21 cellular contexts compared by ENCODE assay signal in the genomic region with DNA sequence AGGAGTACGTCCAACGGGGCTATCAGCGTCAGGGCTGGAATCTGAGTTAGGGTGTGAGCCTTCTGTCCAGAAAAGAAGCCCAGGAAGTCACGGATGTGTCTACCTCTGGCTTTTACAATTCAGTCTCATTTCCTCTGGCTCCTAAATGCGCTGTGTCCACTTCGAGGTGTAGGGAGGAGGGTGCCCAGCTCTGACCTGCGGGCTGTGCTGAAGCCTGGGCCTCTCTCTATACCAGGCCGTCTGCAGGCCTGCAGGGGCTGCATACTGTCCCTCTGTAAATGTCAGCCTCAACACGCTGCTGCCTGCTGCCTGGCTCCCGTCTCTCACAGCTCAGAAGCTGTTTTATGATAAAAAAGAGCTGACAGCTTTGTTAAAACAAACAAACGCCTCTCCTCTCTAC. TPM values are rescaled to one million over a fixed set of nuclear protein-coding genes. Genes with fewer than 3 reads are reported as not detected.
DNase-seq lines count a peak whose midpoint lies in the region; ATAC-seq and TF ChIP-seq lines count a peak whose summit lies in the region.
"Had no signal": no experiment of that assay in that cellular context is flagged by ENCODE, and none has a peak within 500 bp of the region (broad histone marks: within the 10 kb centered on the region; RNA-seq: fewer than 3 reads in every experiment).

No MANE protein-coding gene starts in this region.

- no peak overlapping the region for H4K91ac ChIP-seq in IMR-90 (ENCODE audit: insufficient read depth, low read depth, low read length)

- H3K4me3 ChIP-seq in IMR-90 (ENCODE audit: insufficient read depth, low read depth, low read length) = no peak overlapping the region
- H3K4me3 ChIP-seq in fibroblast of villous mesenchyme (ENCODE audit: low read depth, low read length) = no peak overlapping the region
- no peak overlapping the region for H3K4me3 ChIP-seq in mesodermal cell (ENCODE audit: extremely low read depth, insufficient read depth, low read length, poor library complexity, severe bottlenecking)
- no peak overlapping the region for H3K4me3 ChIP-seq in spleen
- H3K4me3 ChIP-seq in body of pancreas = no peak overlapping the region
- no peak overlapping the region for H3K4me3 ChIP-seq in Peyer's patch
- H3K4me3 ChIP-seq: colonic mucosa had no signal

- H4K8ac ChIP-seq in IMR-90 (ENCODE audit: low read depth in 2 of 2, low read length in 2 of 2) = no peak overlapping the region

- CTCF ChIA-PET in IMR-90 (lab: Yijun Ruan, JAX) = interaction anchor here (0.6 to 1.0 kb wide), 2 partner anchors 9 to 416 kb away, joined by 3 to 5 read pairs; no protein-coding TSS in a partner anchor

- H4K20me1 ChIP-seq in IMR-90 (ENCODE audit: insufficient read depth, low read length) = no peaks in the 10 kb centered on the region

- DNase-seq in IMR-90 = no peak
- DNase-seq in fibroblast of villous mesenchyme (ENCODE audit: low read depth) = peak; percentile 24
- DNase-seq in spleen = peak; percentile 38
- no peak for DNase-seq in GM19238 (ENCODE audit: insufficient read length, low spot score)
- no peak for DNase-seq in body of pancreas
- no peak for DNase-seq in Peyer's patch
- DNase-seq: activated B cell treated with CpG ODN at 0.5 μM for 24 hours; activated CD4-positive, alpha-beta T cell treated with anti-CD3 and anti-CD28 coated beads, Interleukin-2, amount 50 U/mL, for 48 hours; activated naive CD8-positive, alpha-beta T cell treated with anti-CD3 and anti-CD28 coated beads, Interleukin-2, amount 50 U/mL, for 24 hours; brain microvascular endothelial cell; colonic mucosa; endodermal cell; H9; KG1; NCI-H146; stimulated activated CD4-positive, alpha-beta T cell treated with anti-CD3 and anti-CD28 coated beads, Interleukin-12 subunit alpha, Interleukin-12 subunit beta, amount 100 ng/mL, for 4 hours; stimulated activated CD4-positive, alpha-beta T cell treated with anti-CD3 and anti-CD28 coated beads, Interleukin-4, amount 100 ng/mL, for 4 hours had no signal

- H4K5ac ChIP-seq in IMR-90 (ENCODE audit: low read depth, low read length) = no peak overlapping the region

- ATAC-seq in IMR-90 (ENCODE audit: low read depth) (peak; percentile 82), body of pancreas (no peak), GM18519 (IDR thresholded peaks at IDR 0.05; ENCODE audit: low FRiP score, unreplicated experiment) (no peak)
- ATAC-seq: activated naive CD8-positive, alpha-beta T cell treated with anti-CD3 and anti-CD28 coated beads, Interleukin-2, amount 50 U/mL, for 24 hours; left lobe of liver had no signal

- intact Hi-C loops in IMR-90 (cut with micrococcal nuclease) (no loop called here), spleen (cut with DNase I; ENCODE audit: low total_unique reads) (no loop called here), body of pancreas (cut with DNase I) (no loop called here)

- no peak overlapping the region for H3K18ac ChIP-seq in IMR-90 (ENCODE audit: low read depth, low read length)

- TF ChIP-seq POLR2A in IMR-90 (IDR thresholded peaks at IDR 0.05; ENCODE audit: low read depth, low read length) (no peak), spleen (IDR thresholded peaks at IDR 0.05) (no peak), body of pancreas (IDR thresholded peaks at IDR 0.05) (no peak), Peyer's patch (IDR thresholded peaks at IDR 0.05) (no peak)

- POLR2A ChIA-PET in IMR-90 (lab: Charles Lee; ENCODE audit: unreplicated experiment) = interaction anchor here (0.6 kb wide), 1 partner anchor 46 kb away, joined by 3 read pairs; no protein-coding TSS in a partner anchor

- no peaks in the 10 kb centered on the region for H3K9me1 ChIP-seq in IMR-90 (ENCODE audit: insufficient read depth, low read length)

- H2AFZ ChIP-seq in IMR-90 (replicated peaks; ENCODE audit: low read length, poor library complexity) = peak overlapping the region; percentile 44

- H3K36me3 ChIP-seq in IMR-90 (ENCODE audit: control insufficient read depth, insufficient read depth, low read length) (no peaks in the 10 kb centered on the region), mesodermal cell (ENCODE audit: control insufficient read depth, insufficient read depth, low read length) (no peaks in the 10 kb centered on the region), spleen (no peaks in the 10 kb centered on the region), body of pancreas (replicated peaks in 1 of 2; ENCODE audit: insufficient read depth in 1 of 2, low read depth in 2 of 2) (no peaks in the 10 kb centered on the region), Peyer's patch (no peaks in the 10 kb centered on the region)
- H3K36me3 ChIP-seq: brain microvascular endothelial cell, colonic mucosa, neutrophil had no signal

- WGBS in IMR-90 (ENCODE audit: extremely low coverage in 2 of 2, insufficient read length in 1 of 2), 2 experiments = 83% methylated on average over 2 of the region's 11 CpGs; no CpG with 5 or more reads in 1 of the 2 experiments
- WGBS in mesodermal cell (ENCODE audit: insufficient coverage in 2 of 2), 2 experiments = 83 to 86% methylated on average over 8 of the region's 11 CpGs
- WGBS in spleen, 5 donors = 84 to 92% (median 90%) methylated on average over 10 to 11 of the region's 11 CpGs
- 85 to 88% methylated on average over 11 of the region's 11 CpGs for WGBS in body of pancreas, 2 donors

- no peak overlapping the region for H2BK20ac ChIP-seq in IMR-90 (ENCODE audit: low read depth, low read length)

- no peaks in the 10 kb centered on the region for H3K79me1 ChIP-seq in IMR-90 (ENCODE audit: low read depth in 1 of 2, low read length in 2 of 2)

- no peak overlapping the region for H3K23ac ChIP-seq in IMR-90 (ENCODE audit: low read depth, low read length)

- H3K9me3 ChIP-seq in IMR-90 (ENCODE audit: control insufficient read depth, insufficient read depth, low read length) (peaks cover 1% of the 10 kb centered on the region; the same call in 1 of the 2 replicates), mesodermal cell (ENCODE audit: control insufficient read depth, low read length) (peaks cover 18% of the 10 kb centered on the region), spleen (peaks cover 5 to 27% (median 16%) of the 10 kb centered on the region in 8 donors), body of pancreas (no peaks in the 10 kb centered on the region), Peyer's patch (peaks cover 0 to 4% (median 0%) of the 10 kb centered on the region in 4 donors)
- H3K9me3 ChIP-seq: colonic mucosa, neutrophil had no signal

- in situ Hi-C loops in IMR-90 (cut with MboI; ENCODE audit: low sequenced_read_pairs) = no loop called here

- no peak overlapping the region for H2AK9ac ChIP-seq in IMR-90 (replicated peaks; ENCODE audit: low read depth, low read length, poor library complexity)

- H2BK5ac ChIP-seq in IMR-90 (ENCODE audit: low read depth, low read length, poor library complexity, severe bottlenecking) = no peak overlapping the region

- no TSS peak for BruUV-seq in IMR-90 (replicated peaks; lab: Mats Ljungman, UMichigan)

- H2AK5ac ChIP-seq in IMR-90 (ENCODE audit: low read depth, low read length) = no peak overlapping the region

- no peak overlapping the region for H3K9ac ChIP-seq in IMR-90 (ENCODE audit: low read depth, low read length)

- no peak overlapping the region for H3K14ac ChIP-seq in IMR-90 (replicated peaks; ENCODE audit: low read depth, low read length)

- no peak overlapping the region for H3K4me2 ChIP-seq in IMR-90 (ENCODE audit: low read depth, low read length)

- no peak overlapping the region for H2BK15ac ChIP-seq in IMR-90 (ENCODE audit: low read depth, low read length)

- H3K4me1 ChIP-seq in IMR-90 (ENCODE audit: control insufficient read depth, insufficient read depth, low read length) (peaks cover 9% of the 10 kb centered on the region; the same call in 1 of the 2 replicates), mesodermal cell (ENCODE audit: control insufficient read depth, insufficient read depth, low read length, poor library complexity, severe bottlenecking) (peaks cover 22% of the 10 kb centered on the region), spleen (peaks cover 0 to 44% (median 16%) of the 10 kb centered on the region in 6 donors), body of pancreas (no peaks in the 10 kb centered on the region), Peyer's patch (no peaks in the 10 kb centered on the region)
- H3K4me1 ChIP-seq: colonic mucosa had no signal

- H3K4ac ChIP-seq in IMR-90 (ENCODE audit: low read depth, low read length) = no peak overlapping the region

- H3K27me3 ChIP-seq in IMR-90 (ENCODE audit: control insufficient read depth, insufficient read depth, low read length) (peaks cover 2% of the 10 kb centered on the region; the same call in 1 of the 2 replicates), spleen (replicated peaks in 1 of 7) (no peaks in the 10 kb centered on the region), body of pancreas (no peaks in the 10 kb centered on the region), Peyer's patch (no peaks in the 10 kb centered on the region)
- H3K27me3 ChIP-seq: colonic mucosa had no signal

- no peak for TF ChIP-seq RAD21 in IMR-90 (IDR thresholded peaks at IDR 0.05; ENCODE audit: low read length)

- H3K27ac ChIP-seq in IMR-90 (ENCODE audit: insufficient read depth, low read length) (no peak overlapping the region), mesodermal cell (ENCODE audit: low read depth, low read length, severe bottlenecking) (peak overlapping the region; percentile 49), spleen (peak overlapping the region in 2 of 8 donors; percentile 3 to 78), body of pancreas (no peak overlapping the region), Peyer's patch (no peak overlapping the region)
- H3K27ac ChIP-seq: brain microvascular endothelial cell, colonic mucosa, neutrophil had no signal

- TF ChIP-seq CTCF in IMR-90 (conservative IDR thresholded peaks at IDR 0.05; ENCODE audit: low read depth, low read length) (no peak), fibroblast of villous mesenchyme (IDR thresholded peaks at IDR 0.05; ENCODE audit: insufficient read depth, low read depth, low read length) (no peak), spleen (IDR thresholded peaks at IDR 0.05 in 8 of 11, conservative IDR thresholded peaks at IDR 0.05 in 3 of 11) (no peak), body of pancreas (IDR thresholded peaks at IDR 0.05) (no peak), Peyer's patch (IDR thresholded peaks at IDR 0.05) (no peak)

- no peak overlapping the region for H3K56ac ChIP-seq in IMR-90 (ENCODE audit: extremely low read depth, insufficient read depth, low read length)

- H2BK120ac ChIP-seq in IMR-90 (ENCODE audit: low read depth, low read length) = no peak overlapping the region

- dilution Hi-C loops in IMR-90 (cut with HindIII; ENCODE audit: low sequenced_read_pairs, unreplicated experiment) = no loop called here

RNA-seq across cellular contexts. Expression of gene ARVCF, which starts 14.5 kb away (rescaled TPM):
- total RNA-seq in IMR-90 (2012; rRNA removed) = 8.6 and 12.2 TPM in 2 replicates
- polyA plus RNA-seq in IMR-90 (2012; rRNA removed) = 14.1 and 18.1 TPM in 2 replicates
- 8.9 and 14.7 TPM in 2 replicates for polyA plus RNA-seq in IMR-90 (2012; cell fraction: cytosol; rRNA removed)
- 46.1 and 149 TPM in 2 replicates for polyA plus RNA-seq in IMR-90 (2012; cell fraction: nucleus; rRNA removed; ENCODE audit: low replicate concordance)
- total RNA-seq in fibroblast of villous mesenchyme = 6.0 and 8.4 TPM in 2 replicates
- 22.2 TPM for polyA plus RNA-seq in mesodermal cell (2013, experiment 1 of 2)
- polyA plus RNA-seq in mesodermal cell (2013, experiment 2 of 2) = 14.4 TPM
- 10 to 100 TPM; 18.1 to 96.7 (median 29.5) TPM for total RNA-seq in spleen
- polyA plus RNA-seq in spleen = 10 to 100 TPM in 2 of 3 donors, 1 to 10 TPM in 1; 9.4 to 42.5 (median 10.4) TPM
- total RNA-seq in body of pancreas = 100 to 1,000 TPM in 1 of 2 donors, 10 to 100 TPM in 1; 36.6 to 150 TPM
- 10 to 100 TPM; 10.7 to 21.2 (median 18.4) TPM for total RNA-seq in Peyer's patch

RNA-seq across cellular contexts. Expression of gene TANGO2, which starts 18.8 kb away (rescaled TPM):
- 60.5 and 75.1 TPM in 2 replicates for total RNA-seq in IMR-90 (2012; rRNA removed)
- 43.2 and 45.1 TPM in 2 replicates for polyA plus RNA-seq in IMR-90 (2012; rRNA removed)
- polyA plus RNA-seq in IMR-90 (2012; cell fraction: cytosol; rRNA removed) = 33.0 and 52.8 TPM in 2 replicates
- polyA plus RNA-seq in IMR-90 (2012; cell fraction: nucleus; rRNA removed; ENCODE audit: low replicate concordance) = 45.9 and 91.8 TPM in 2 replicates
- 30.2 and 32.5 TPM in 2 replicates for total RNA-seq in fibroblast of villous mesenchyme
- polyA plus RNA-seq in mesodermal cell (2013, experiment 1 of 2) = 14.7 TPM
- 9.2 TPM for polyA plus RNA-seq in mesodermal cell (2013, experiment 2 of 2)
- total RNA-seq in spleen = 10 to 100 TPM; 35.9 to 72.2 (median 57.2) TPM
- 10 to 100 TPM; 18.7 to 30.9 (median 21.6) TPM for polyA plus RNA-seq in spleen
- total RNA-seq in body of pancreas = 10 to 100 TPM; 10.5 to 19.7 TPM
- 10 to 100 TPM; 27.2 to 45.4 (median 41.0) TPM for total RNA-seq in Peyer's patch

Comparison
In these comparisons a context has a peak if more than half of its experiments do, and no peak if none do; other contexts are left out.
1. DNase-seq: peak in fibroblast of villous mesenchyme (single experiment) and spleen (single experiment); none in IMR-90 (single experiment), GM19238 (single experiment), body of pancreas (0 of 4) and Peyer's patch (0 of 3).